Comparison of ENCODE assay signal across 1 cellular context in genomic region chr19:48878219-48879024, GRCh38.
TF ChIP-seq lines count a peak whose summit lies in the region.

No MANE protein-coding gene starts in this region.

TF ChIP-seq in GM12878, 131 proteins besides CTCF, POLR2A, EP300 and RAD21:
- TF ChIP-seq POLR2AphosphoS5 (IDR thresholded peaks at IDR 0.05; ENCODE audit: low read length): peak; percentile 77
- TF ChIP-seq POLR2AphosphoS2 (IDR thresholded peaks at IDR 0.05; ENCODE audit: low read depth, low read length): peak; percentile 65
- TF ChIP-seq SMAD5 (IDR thresholded peaks at IDR 0.05; ENCODE audit: low read depth): peak; percentile 46; the same call in 1 of the 2 replicates
- 0 out of 4 replicates have a peak, but pooled peaks of 1 of the 2 experiments have one; percentile 8 for TF ChIP-seq SRF (IDR thresholded peaks at IDR 0.05; ENCODE audit: low read depth in 2 of 2, low read length in 2 of 2)
- TF ChIP-seq SIX5 (IDR thresholded peaks at IDR 0.05; ENCODE audit: low read depth, low read length, severe bottlenecking): no peak
- no peak for TF ChIP-seq STAT1 (conservative IDR thresholded peaks at IDR 0.05)
